17 cellular contexts compared by ENCODE assay signal in the genomic region with DNA sequence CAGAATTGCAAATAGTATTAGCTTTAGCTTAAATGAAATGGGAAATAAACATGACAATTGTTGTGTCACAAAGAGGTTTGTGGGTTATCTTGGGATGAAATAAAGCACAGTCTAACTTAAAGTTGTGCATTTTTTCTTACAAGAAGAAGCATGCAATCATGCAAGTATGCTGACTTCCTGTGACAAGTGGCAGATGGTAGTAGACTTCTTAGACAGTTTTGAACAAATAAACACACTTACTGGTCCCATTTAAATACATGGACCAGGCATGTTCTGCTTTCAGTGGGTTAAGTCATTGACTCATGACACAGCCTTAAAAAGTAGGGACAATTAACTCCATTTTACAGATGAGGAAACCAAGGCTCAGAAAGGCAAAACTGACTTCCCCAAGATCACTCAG. TPM values are rescaled to one million over a fixed set of nuclear protein-coding genes. Genes with fewer than 3 reads are reported as not detected.
DNase-seq lines count a peak whose midpoint lies in the region; ATAC-seq, FAIRE-seq and TF ChIP-seq lines count a peak whose summit lies in the region.
"Had no signal": no experiment of that assay in that cellular context is flagged by ENCODE, and none has a peak within 500 bp of the region (broad histone marks: within the 10 kb centered on the region; RNA-seq: fewer than 3 reads in every experiment).

No MANE protein-coding gene starts in this region.

- H3K79me2 ChIP-seq in astrocyte (ENCODE audit: insufficient read depth, low read length) (no peaks in the 10 kb centered on the region), keratinocyte (ENCODE audit: control insufficient read depth, insufficient read depth, low read length) (no peaks in the 10 kb centered on the region)

- H3K4me3 ChIP-seq in CD4-positive, CD25-positive, alpha-beta regulatory T cell (ENCODE audit: low read depth, low read length): no peak overlapping the region
- H3K4me3 ChIP-seq in astrocyte (ENCODE audit: insufficient read depth, low read depth, low read length) (no peak overlapping the region), keratinocyte (ENCODE audit: control insufficient read depth in 2 of 3, extremely low read depth in 1 of 3, insufficient read depth in 2 of 3, low read depth in 1 of 3, low read length in 3 of 3) (no peak overlapping the region)
- H3K4me3 ChIP-seq: A549 had no signal

- peak overlapping the region in 2 of 3 donors; percentile 5 to 63 for H3K27ac Mint-ChIP-seq in CD4-positive, CD25-positive, alpha-beta regulatory T cell
- no peak overlapping the region for H3K27ac Mint-ChIP-seq in astrocyte (ENCODE audit: unreplicated experiment)
- H3K27ac Mint-ChIP-seq in activated naive CD4-positive, alpha-beta T cell treated with anti-CD3 and anti-CD28 coated beads, Interleukin-2, amount 50 U/mL, for 72 hours: no peak overlapping the region
- H3K27ac Mint-ChIP-seq: CD4-positive, alpha-beta T cell had no signal

- H3K4me2 ChIP-seq in astrocyte (ENCODE audit: low read length) (peak overlapping the region; percentile 4), keratinocyte (ENCODE audit: control insufficient read depth, extremely low read depth, insufficient read depth, low read depth, low read length) (no peak overlapping the region)

- H3K9me3 ChIP-seq in CD4-positive, CD25-positive, alpha-beta regulatory T cell (ENCODE audit: control insufficient read depth in 2 of 2, low read length in 2 of 2): no peaks in the 10 kb centered on the region
- H3K9me3 ChIP-seq in astrocyte (ENCODE audit: insufficient read depth, low read depth, low read length): no peaks in the 10 kb centered on the region
- H3K9me3 ChIP-seq in keratinocyte (ENCODE audit: control insufficient read depth, low read depth, low read length): no peaks in the 10 kb centered on the region
- H3K9me3 ChIP-seq: A549 had no signal

- dilution Hi-C loops in keratinocyte (cut with MboI; ENCODE audit: extremely low pct_ligation_motif_present, low sequenced_read_pairs): no loop called here

- no peak overlapping the region for H3K4me3 Mint-ChIP-seq in CD4-positive, CD25-positive, alpha-beta regulatory T cell
- H3K4me3 Mint-ChIP-seq in astrocyte (ENCODE audit: unreplicated experiment): no peak overlapping the region
- H3K4me3 Mint-ChIP-seq: CD4-positive, alpha-beta T cell had no signal

- H2AFZ ChIP-seq in astrocyte (ENCODE audit: low read depth, low read length) (no peak overlapping the region), keratinocyte (ENCODE audit: control insufficient read depth, low read length) (no peak overlapping the region)

- TF ChIP-seq CTCF in astrocyte (IDR thresholded peaks at IDR 0.05; ENCODE audit: insufficient read depth, low read depth, low read length): no peak
- TF ChIP-seq CTCF in keratinocyte (optimal IDR thresholded peaks at IDR 0.05 in 1 of 3, IDR thresholded peaks at IDR 0.05 in 1 of 3, conservative IDR thresholded peaks at IDR 0.05 in 1 of 3; ENCODE audit: extremely low read depth in 1 of 3, insufficient read depth in 2 of 3, low read length in 3 of 3): no peak

- FAIRE-seq in astrocyte (lab: Jason Lieb, UNC) (no peak), keratinocyte (lab: Jason Lieb, UNC) (peak; percentile 39)
- FAIRE-seq: A549 had no signal

- H3K4me1 ChIP-seq in CD4-positive, CD25-positive, alpha-beta regulatory T cell (ENCODE audit: control insufficient read depth, insufficient read depth, low read length, poor library complexity, severe bottlenecking): no peaks in the 10 kb centered on the region
- H3K4me1 ChIP-seq in astrocyte (ENCODE audit: insufficient read depth, low read length): peaks cover 21% of the 10 kb centered on the region
- H3K4me1 ChIP-seq in keratinocyte (ENCODE audit: control insufficient read depth, extremely low read depth, insufficient read depth, low read length): peaks cover 9% of the 10 kb centered on the region

- H4K20me1 ChIP-seq in astrocyte (ENCODE audit: insufficient read depth, low read length) (no peaks in the 10 kb centered on the region), keratinocyte (ENCODE audit: control insufficient read depth, extremely low read depth, insufficient read depth, low read length) (no peaks in the 10 kb centered on the region)

- H3K36me3 Mint-ChIP-seq in CD4-positive, CD25-positive, alpha-beta regulatory T cell: no peaks in the 10 kb centered on the region
- no peaks in the 10 kb centered on the region for H3K36me3 Mint-ChIP-seq in astrocyte (ENCODE audit: low read depth, unreplicated experiment)
- H3K36me3 Mint-ChIP-seq in activated naive CD4-positive, alpha-beta T cell treated with anti-CD3 and anti-CD28 coated beads, Interleukin-2, amount 50 U/mL, for 72 hours: no peaks in the 10 kb centered on the region

- peaks cover 0 to 10% (median 6%) of the 10 kb centered on the region in 4 donors for H3K4me1 Mint-ChIP-seq in CD4-positive, CD25-positive, alpha-beta regulatory T cell
- H3K4me1 Mint-ChIP-seq in astrocyte (ENCODE audit: low read depth, unreplicated experiment): peaks cover 18% of the 10 kb centered on the region

- no peaks in the 10 kb centered on the region for H3K36me3 ChIP-seq in CD4-positive, CD25-positive, alpha-beta regulatory T cell (ENCODE audit: control insufficient read depth, insufficient read depth, low read length)
- H3K36me3 ChIP-seq in astrocyte (ENCODE audit: insufficient read depth, low read length) (no peaks in the 10 kb centered on the region), keratinocyte (ENCODE audit: control insufficient read depth in 2 of 2, extremely low read depth in 1 of 2, insufficient read depth in 2 of 2, low read length in 2 of 2) (no peaks in the 10 kb centered on the region)

- H3K9ac ChIP-seq in astrocyte (ENCODE audit: low read length): no peak overlapping the region
- H3K9ac ChIP-seq in keratinocyte (ENCODE audit: control insufficient read depth, extremely low read depth, insufficient read depth, low read length): no peak overlapping the region

- H3K27me3 ChIP-seq in CD4-positive, CD25-positive, alpha-beta regulatory T cell (ENCODE audit: control insufficient read depth, insufficient read depth, low read length): no peaks in the 10 kb centered on the region
- H3K27me3 ChIP-seq in astrocyte (ENCODE audit: insufficient read depth, low read length) (no peaks in the 10 kb centered on the region), keratinocyte (ENCODE audit: control insufficient read depth, extremely low read depth, insufficient read depth, low read length) (no peaks in the 10 kb centered on the region)

- no peak for ATAC-seq in CD4-positive, CD25-positive, alpha-beta regulatory T cell (ENCODE audit: low read depth in 2 of 2)
- ATAC-seq in activated naive CD4-positive, alpha-beta T cell treated with anti-CD3 and anti-CD28 coated beads, Interleukin-2, amount 50 U/mL, for 72 hours: no peak
- no peak for ATAC-seq in activated CD4-positive, CD25-positive, alpha-beta regulatory T cell treated with anti-CD3 and anti-CD28 coated beads, Interleukin-2, amount 50 U/mL, for 24 hours
- ATAC-seq: Panc1, Right ventricle myocardium inferior had no signal

- H3K9me3 Mint-ChIP-seq in CD4-positive, CD25-positive, alpha-beta regulatory T cell: no peaks in the 10 kb centered on the region
- no peaks in the 10 kb centered on the region for H3K9me3 Mint-ChIP-seq in astrocyte (ENCODE audit: unreplicated experiment)
- H3K9me3 Mint-ChIP-seq in activated naive CD4-positive, alpha-beta T cell treated with anti-CD3 and anti-CD28 coated beads, Interleukin-2, amount 50 U/mL, for 72 hours: no peaks in the 10 kb centered on the region
- H3K9me3 Mint-ChIP-seq: CD4-positive, alpha-beta T cell had no signal

- no peak overlapping the region for H3K27ac ChIP-seq in CD4-positive, CD25-positive, alpha-beta regulatory T cell (ENCODE audit: insufficient read depth, low read length, poor library complexity, severe bottlenecking)
- H3K27ac ChIP-seq in astrocyte (ENCODE audit: low read depth, low read length) (no peak overlapping the region), keratinocyte (ENCODE audit: control insufficient read depth, insufficient read depth, low read length) (no peak overlapping the region)
- H3K27ac ChIP-seq: A549 had no signal

- H3K9me1 ChIP-seq in keratinocyte (ENCODE audit: control insufficient read depth, extremely low read depth, insufficient read depth, low read length): no peaks in the 10 kb centered on the region

- H3K27me3 Mint-ChIP-seq in CD4-positive, CD25-positive, alpha-beta regulatory T cell: peaks cover 5% of the 10 kb centered on the region
- no peaks in the 10 kb centered on the region for H3K27me3 Mint-ChIP-seq in astrocyte (ENCODE audit: low read depth, unreplicated experiment)
- H3K27me3 Mint-ChIP-seq: CD4-positive, alpha-beta T cell had no signal

- DNase-seq in CD4-positive, CD25-positive, alpha-beta regulatory T cell: peak in 1 of 3 donors; percentile 9
- peak; percentile 31 for DNase-seq in HCEC 1CT
- peak; percentile 12 for DNase-seq in astrocyte (ENCODE audit: low read depth)
- DNase-seq in keratinocyte (ENCODE audit: low read depth, low spot score): no peak
- DNase-seq in DMS153 (lab: John Stamatoyannopoulos, UW): no peak
- DNase-seq in activated CD4-positive, alpha-beta T cell treated with anti-CD3 and anti-CD28 coated beads, Interleukin-2, amount 50 U/mL, for 4 hours: no peak
- no peak for DNase-seq in activated naive CD4-positive, alpha-beta T cell treated with anti-CD3 and anti-CD28 coated beads, Interleukin-2, amount 50 U/mL, for 72 hours (ENCODE audit: low spot score in 2 of 2)
- DNase-seq: CD4-positive, alpha-beta T cell; H7; NCI-H1048; NCI-H1694; NCI-H446 treated with DMSO at 0.1 percent for 48 hours; NCI-H748 treated with DMSO at 0.1 percent for 48 hours had no signal

RNA-seq across cellular contexts. Expression of a gene that starts 15.9 kb away (rescaled TPM):
- total RNA-seq in CD4-positive, CD25-positive, alpha-beta regulatory T cell: 4.4 TPM
- 10 to 100 TPM in 1 of 4 donors, 1 to 10 TPM in 3; 6.3 to 14.8 (median 7.8) TPM for polyA plus RNA-seq in CD4-positive, CD25-positive, alpha-beta regulatory T cell
- 0.36 and 1.6 TPM in 2 replicates for total RNA-seq in astrocyte
- 4.6 to 7.2 TPM (median 5.1 TPM) in 3 replicates for polyA plus RNA-seq in keratinocyte
- polyA plus RNA-seq in keratinocyte (2011; ENCODE audit: low read depth): 1.5 TPM
- 3.2 and 7.7 TPM in 2 replicates for polyA plus RNA-seq in keratinocyte (2011; cell fraction: cytosol; rRNA removed)
- 8.2 and 8.9 TPM in 2 replicates for polyA plus RNA-seq in keratinocyte (2011; cell fraction: nucleus; rRNA removed)
- 4.2 and 4.4 TPM in 2 replicates for polyA plus RNA-seq in keratinocyte (2012; ENCODE audit: low replicate concordance)
- 1.8 to 2.7 TPM in 2 of 3 replicates, not detected in the other for polyA minus RNA-seq in keratinocyte
- not detected for polyA minus RNA-seq in keratinocyte (2011; cell fraction: cytosol; rRNA and poly(A)+ RNA removed)
- polyA minus RNA-seq in keratinocyte (2011; cell fraction: nucleus; rRNA and poly(A)+ RNA removed): 2.0 and 8.9 TPM in 2 replicates
- total RNA-seq in activated naive CD4-positive, alpha-beta T cell treated with anti-CD3 and anti-CD28 coated beads, Interleukin-2, amount 50 U/mL, for 72 hours: 10 to 100 TPM in 1 of 2 donors, 1 to 10 TPM in 1; 9.7 to 11.7 TPM

RNA-seq across cellular contexts. Expression of a gene that starts 58.8 kb away (rescaled TPM):
- total RNA-seq in CD4-positive, CD25-positive, alpha-beta regulatory T cell: 15.2 TPM
- polyA plus RNA-seq in CD4-positive, CD25-positive, alpha-beta regulatory T cell: 10 to 100 TPM; 12.5 to 21.6 (median 14.7) TPM
- total RNA-seq in astrocyte: 16.5 and 16.6 TPM in 2 replicates
- polyA plus RNA-seq in keratinocyte: 0.26 to 0.45 TPM (median 0.35 TPM) in 3 replicates
- 15.2 TPM for polyA plus RNA-seq in keratinocyte (2011; ENCODE audit: low read depth)
- polyA plus RNA-seq in keratinocyte (2011; cell fraction: cytosol; rRNA removed): 0.22 and 0.63 TPM in 2 replicates
- 0.48 and 1.0 TPM in 2 replicates for polyA plus RNA-seq in keratinocyte (2011; cell fraction: nucleus; rRNA removed)
- 0.73 and 23.5 TPM in 2 replicates for polyA plus RNA-seq in keratinocyte (2012; ENCODE audit: low replicate concordance)
- polyA minus RNA-seq in keratinocyte: 1.2 TPM in 1 of 3 replicates, not detected in the others
- not detected for polyA minus RNA-seq in keratinocyte (2011; cell fraction: cytosol; rRNA and poly(A)+ RNA removed)
- polyA minus RNA-seq in keratinocyte (2011; cell fraction: nucleus; rRNA and poly(A)+ RNA removed): 0.53 and 1.2 TPM in 2 replicates
- total RNA-seq in activated naive CD4-positive, alpha-beta T cell treated with anti-CD3 and anti-CD28 coated beads, Interleukin-2, amount 50 U/mL, for 72 hours: 10 to 100 TPM in 1 of 2 donors, 1 to 10 TPM in 1; 4.8 to 10.5 TPM

Comparison
In these comparisons a context has a peak if more than half of its experiments do, and no peak if none do; other contexts are left out.
1. DNase-seq: peak in HCEC 1CT (single experiment) and astrocyte (single experiment); none in keratinocyte (single experiment), DMS153 (single experiment), activated CD4-positive, alpha-beta T cell treated with anti-CD3 and anti-CD28 coated beads, Interleukin-2, amount 50 U/mL, for 4 hours (0 of 2) and activated naive CD4-positive, alpha-beta T cell treated with anti-CD3 and anti-CD28 coated beads, Interleukin-2, amount 50 U/mL, for 72 hours (0 of 2).
2. H3K27ac Mint-ChIP-seq: peak in CD4-positive, CD25-positive, alpha-beta regulatory T cell (2 of 3); none in astrocyte (single experiment) and activated naive CD4-positive, alpha-beta T cell treated with anti-CD3 and anti-CD28 coated beads, Interleukin-2, amount 50 U/mL, for 72 hours (0 of 2).